ENCODE assay signal across 22 cellular contexts in the genomic region with DNA sequence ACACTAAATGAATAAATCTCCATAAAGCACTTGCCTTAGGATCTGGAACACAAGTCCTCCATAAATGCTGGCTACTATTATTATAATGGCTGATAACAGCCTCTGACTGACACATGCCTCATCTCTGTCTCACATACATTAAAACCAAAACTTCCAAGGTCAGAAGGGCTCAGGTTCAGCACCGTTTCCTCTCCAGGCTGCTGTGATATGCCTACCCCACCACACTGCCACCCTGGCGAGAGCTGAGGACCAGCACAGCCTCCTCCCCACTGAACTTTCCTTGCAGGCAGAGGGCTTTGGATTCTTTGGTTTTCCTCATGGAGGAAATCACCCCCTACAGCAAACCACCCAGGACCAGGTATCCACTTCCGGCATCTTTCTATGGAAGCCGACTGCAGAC.
DNase-seq lines count a peak whose midpoint lies in the region; ATAC-seq and TF ChIP-seq lines count a peak whose summit lies in the region.
"Had no signal": no experiment of that assay in that cellular context is flagged by ENCODE, and none has a peak within 500 bp of the region (broad histone marks: within the 10 kb centered on the region; RNA-seq: fewer than 3 reads in every experiment).

No MANE protein-coding gene starts in this region.

- no peak overlapping the region for H3K18ac ChIP-seq in trophoblast cell (ENCODE audit: low read length)

- no peaks in the 10 kb centered on the region for H3K27me3 ChIP-seq in HCT116 (ENCODE audit: insufficient read depth, low read length)
- no peaks in the 10 kb centered on the region for H3K27me3 ChIP-seq in trophoblast cell (ENCODE audit: insufficient read depth, low read length)
- no peaks in the 10 kb centered on the region for H3K27me3 ChIP-seq in stomach
- H3K27me3 ChIP-seq: Peyer's patch, tibial nerve had no signal

- intact Hi-C loops in HCT116 (cut with micrococcal nuclease): no loop called here
- intact Hi-C loops in activated T-helper 2 cell treated with anti-CD3 and anti-CD28 coated beads, Interferon-gamma antibody, Interleukin-2, Interleukin-4, amounts not matched to agents 10 μg/mL and 5 μg/mL and 100 μg/mL, durations not matched to agents 14 hours and 24 hours and 36 hours (cut with micrococcal nuclease): loop anchor here (2.0 to 10.0 kb wide), 9 partner anchors 22 to 900 kb away; partner anchors contain the start of genes CAPRIN1 and NAT10
- intact Hi-C loops in stomach (cut with DNase I; ENCODE audit: low total_unique reads): no loop called here

- TF ChIP-seq CTCF in HCT116 (IDR thresholded peaks at IDR 0.05 in 2 of 3, conservative IDR thresholded peaks at IDR 0.05 in 1 of 3; ENCODE audit: borderline replicate concordance in 1 of 3, insufficient read depth in 1 of 3, low read depth in 2 of 3, low read length in 2 of 3) (no peak), stomach (IDR thresholded peaks at IDR 0.05) (no peak)

- peak overlapping the region; percentile 5 for H3K4me2 ChIP-seq in HCT116 (ENCODE audit: low read length)
- no peak overlapping the region for H3K4me2 ChIP-seq in trophoblast cell (ENCODE audit: low read length)

- H3K4ac ChIP-seq in trophoblast cell (ENCODE audit: low read depth, low read length): no peak overlapping the region

- H3K9me3 Mint-ChIP-seq in activated T-cell treated with anti-CD3 and anti-CD28 coated beads, Interleukin-2, amount 50 U/mL, for 24 hours: no peaks in the 10 kb centered on the region
- no peaks in the 10 kb centered on the region for H3K9me3 Mint-ChIP-seq in activated T-helper 2 cell treated with anti-CD3 and anti-CD28 coated beads, Interferon-gamma antibody, Interleukin-2, Interleukin-4, amounts not matched to agents 10 μg/mL and 5 μg/mL and 100 μg/mL, durations not matched to agents 14 hours and 24 hours and 36 hours

- H3K4me3 Mint-ChIP-seq in activated T-cell treated with anti-CD3 and anti-CD28 coated beads, Interleukin-2, amount 50 U/mL, for 24 hours: peak overlapping the region; percentile 48
- H3K4me3 Mint-ChIP-seq in activated T-helper 2 cell treated with anti-CD3 and anti-CD28 coated beads, Interferon-gamma antibody, Interleukin-2, Interleukin-4, amounts not matched to agents 10 μg/mL and 5 μg/mL and 100 μg/mL, durations not matched to agents 14 hours and 24 hours and 36 hours (ENCODE audit: low read depth): peak overlapping the region; percentile 47
- H3K4me3 Mint-ChIP-seq: naive B cell had no signal

- no peak for TF ChIP-seq EP300 in stomach (IDR thresholded peaks at IDR 0.05)

- no peak overlapping the region for H4K12ac ChIP-seq in trophoblast cell (ENCODE audit: low read depth, low read length)

- POLR2A ChIA-PET in HCT116 (lab: Charles Lee): no interaction called here

- peaks cover 91% of the 10 kb centered on the region for H3K4me1 Mint-ChIP-seq in activated T-cell treated with anti-CD3 and anti-CD28 coated beads, Interleukin-2, amount 50 U/mL, for 24 hours (ENCODE audit: low read depth)
- peaks cover 87% of the 10 kb centered on the region for H3K4me1 Mint-ChIP-seq in activated T-helper 2 cell treated with anti-CD3 and anti-CD28 coated beads, Interferon-gamma antibody, Interleukin-2, Interleukin-4, amounts not matched to agents 10 μg/mL and 5 μg/mL and 100 μg/mL, durations not matched to agents 14 hours and 24 hours and 36 hours (ENCODE audit: low read depth)

- H3K36me3 ChIP-seq in HCT116 (ENCODE audit: control insufficient read depth in 1 of 2, insufficient read depth in 2 of 2, low read length in 2 of 2) (no peaks in the 10 kb centered on the region), trophoblast cell (ENCODE audit: control insufficient read depth in 1 of 2, insufficient read depth in 2 of 2, low read length in 2 of 2) (no peaks in the 10 kb centered on the region), stomach (no peaks in the 10 kb centered on the region)
- H3K36me3 ChIP-seq: Peyer's patch, tibial nerve had no signal

- H3K36me3 Mint-ChIP-seq in activated T-cell treated with anti-CD3 and anti-CD28 coated beads, Interleukin-2, amount 50 U/mL, for 24 hours (ENCODE audit: low read depth): no peaks in the 10 kb centered on the region
- H3K36me3 Mint-ChIP-seq in activated T-helper 2 cell treated with anti-CD3 and anti-CD28 coated beads, Interferon-gamma antibody, Interleukin-2, Interleukin-4, amounts not matched to agents 10 μg/mL and 5 μg/mL and 100 μg/mL, durations not matched to agents 14 hours and 24 hours and 36 hours (ENCODE audit: low read depth): peaks cover 15% of the 10 kb centered on the region
- H3K36me3 Mint-ChIP-seq: naive B cell had no signal

- H4K20me1 ChIP-seq in HCT116 (ENCODE audit: insufficient read depth): no peaks in the 10 kb centered on the region

- H2AFZ ChIP-seq in HCT116 (ENCODE audit: low read depth, low read length, poor library complexity, severe bottlenecking): no peak overlapping the region
- H2AFZ ChIP-seq in trophoblast cell (ENCODE audit: insufficient read depth, low read length, poor library complexity): no peak overlapping the region

- peaks cover 59 to 77% of the 10 kb centered on the region in 2 experiments for H3K4me1 ChIP-seq in HCT116 (ENCODE audit: control insufficient read depth in 1 of 2, insufficient read depth in 2 of 2, low read length in 2 of 2)
- peaks cover 13 to 19% of the 10 kb centered on the region in 2 experiments for H3K4me1 ChIP-seq in trophoblast cell (ENCODE audit: control insufficient read depth in 1 of 2, insufficient read depth in 2 of 2, low read length in 2 of 2)
- H3K4me1 ChIP-seq in stomach: peaks cover 16 to 45% (median 29%) of the 10 kb centered on the region in 4 donors

- RAD21 ChIA-PET in HCT116 (lab: Charles Lee; ENCODE audit: low non-redundant PET in 1 of 2, low total read pairs in 2 of 2, uncharacterized antibody in 2 of 2, unreplicated experiment in 2 of 2): no interaction called here

- no CpG with 5 or more reads among the region's 4 CpGs for WGBS in trophoblast cell (ENCODE audit: extremely low coverage, insufficient coverage, insufficient read length)
- 83 to 96% (median 94%) methylated on average over 4 of the region's 4 CpGs for WGBS in stomach, 5 donors

- no peak overlapping the region for H2BK5ac ChIP-seq in trophoblast cell (ENCODE audit: low read depth, low read length, poor library complexity)

- no peak overlapping the region for H3K4me3 ChIP-seq in HCT116 (replicated peaks in 1 of 2; ENCODE audit: low read depth in 1 of 2, low read length in 2 of 2)
- H3K4me3 ChIP-seq in trophoblast cell (ENCODE audit: low read depth, low read length): no peak overlapping the region
- H3K4me3 ChIP-seq in stomach: no peak overlapping the region
- H3K4me3 ChIP-seq: lung, Peyer's patch, SK-N-MC, tibial nerve had no signal

- no TSS peak for BruUV-seq in HCT116 (replicated peaks; lab: Mats Ljungman, UMichigan)

- no peak overlapping the region for H4K91ac ChIP-seq in trophoblast cell (ENCODE audit: low read depth, low read length)

- TF ChIP-seq RAD21 in HCT116 (IDR thresholded peaks at IDR 0.05; ENCODE audit: low read depth): no peak

- ATAC-seq in HCT116 (no peak), GM19463 (IDR thresholded peaks at IDR 0.05; ENCODE audit: unreplicated experiment) (no peak)

- peaks cover 9% of the 10 kb centered on the region for H3K79me1 ChIP-seq in trophoblast cell (ENCODE audit: low read length)

- CTCF ChIA-PET in HCT116 (lab: Charles Lee): no interaction called here

- H3K9me3 ChIP-seq in HCT116 (ENCODE audit: control insufficient read depth in 1 of 2, insufficient read depth in 1 of 2, low read depth in 1 of 2, low read length in 2 of 2) (no peaks in the 10 kb centered on the region), trophoblast cell (ENCODE audit: insufficient read depth, low read depth, low read length) (no peaks in the 10 kb centered on the region), stomach (no peaks in the 10 kb centered on the region)
- H3K9me3 ChIP-seq: Peyer's patch, tibial nerve had no signal

- H3K27ac ChIP-seq in HCT116 (ENCODE audit: low read depth, low read length) (no peak overlapping the region), trophoblast cell (ENCODE audit: low read depth, low read length) (no peak overlapping the region), stomach (no peak overlapping the region)
- H3K27ac ChIP-seq: C4-2B, SK-N-MC had no signal

- H4K8ac ChIP-seq in trophoblast cell (ENCODE audit: low read depth, low read length): no peak overlapping the region

- no peak overlapping the region for H2AK5ac ChIP-seq in trophoblast cell (ENCODE audit: low read length)

- H3K27ac Mint-ChIP-seq in activated T-cell treated with anti-CD3 and anti-CD28 coated beads, Interleukin-2, amount 50 U/mL, for 24 hours: peak overlapping the region; percentile 83
- peak overlapping the region; percentile 83 for H3K27ac Mint-ChIP-seq in activated T-helper 2 cell treated with anti-CD3 and anti-CD28 coated beads, Interferon-gamma antibody, Interleukin-2, Interleukin-4, amounts not matched to agents 10 μg/mL and 5 μg/mL and 100 μg/mL, durations not matched to agents 14 hours and 24 hours and 36 hours
- H3K27ac Mint-ChIP-seq: naive B cell had no signal

- no peak for TF ChIP-seq POLR2A in HCT116 (IDR thresholded peaks at IDR 0.05; ENCODE audit: borderline replicate concordance, extremely low read depth, insufficient read depth, insufficient read length)
- TF ChIP-seq POLR2A in stomach (IDR thresholded peaks at IDR 0.05): no peak

- no peaks in the 10 kb centered on the region for H3K79me2 ChIP-seq in HCT116 (ENCODE audit: insufficient read depth, low read length)
- H3K79me2 ChIP-seq in trophoblast cell (ENCODE audit: control insufficient read depth, insufficient read depth, low read length, poor library complexity): peaks cover 2% of the 10 kb centered on the region

- H3K23ac ChIP-seq in trophoblast cell (ENCODE audit: low read length): no peak overlapping the region

- no peaks in the 10 kb centered on the region for H3K9me2 ChIP-seq in HCT116 (ENCODE audit: insufficient read depth)

- no peak for DNase-seq in activated T-cell treated with anti-CD3 and anti-CD28 coated beads, Interleukin-2, amount 50 U/mL, for 24 hours
- no peak for DNase-seq in activated T-cell treated with anti-CD3 and anti-CD28 coated beads, Interleukin-2, amount 50 U/mL, for 1 hour
- DNase-seq in HCT116 (ENCODE audit: low read depth, low spot score): no peak
- no peak for DNase-seq in activated T-helper 2 cell treated with anti-CD3 and anti-CD28 coated beads, Interferon-gamma antibody, Interleukin-2, Interleukin-4, amounts not matched to agents 10 μg/mL and 5 μg/mL and 100 μg/mL, durations not matched to agents 14 hours and 24 hours and 36 hours (ENCODE audit: low spot score)
- DNase-seq in stimulated activated CD8-positive, alpha-beta memory T cell treated with anti-CD3 and anti-CD28 coated beads, Interleukin-4, amount 100 ng/mL, for 48 hours: peak; percentile 46
- DNase-seq in trophoblast cell: no peak
- DNase-seq in stomach: no peak
- DNase-seq: ACHN; activated effector memory CD4-positive, alpha-beta T cell treated with Interleukin-2 at 50 U/mL for 16 hours; cortex of kidney; DMS153; naive B cell; NCI-H1417 treated with DMSO at 0.1 percent for 48 hours; NCI-H2171 treated with DMSO at 0.1 percent for 48 hours; Peyer's patch; posterior cingulate gyrus; stimulated activated CD4-positive, alpha-beta T cell treated with anti-CD3 and anti-CD28 coated beads, Interleukin-4, amount 100 ng/mL, for 24 hours had no signal

- H3K9ac ChIP-seq in HCT116 (ENCODE audit: low read length) (no peak overlapping the region), trophoblast cell (ENCODE audit: low read length) (no peak overlapping the region)

- no peak overlapping the region for H2BK120ac ChIP-seq in trophoblast cell (ENCODE audit: insufficient read depth, low read length, poor library complexity)

- H3K14ac ChIP-seq in trophoblast cell (ENCODE audit: low read length): no peak overlapping the region

- peaks cover 6% of the 10 kb centered on the region for H3K27me3 Mint-ChIP-seq in activated T-cell treated with anti-CD3 and anti-CD28 coated beads, Interleukin-2, amount 50 U/mL, for 24 hours
- no peaks in the 10 kb centered on the region for H3K27me3 Mint-ChIP-seq in activated T-helper 2 cell treated with anti-CD3 and anti-CD28 coated beads, Interferon-gamma antibody, Interleukin-2, Interleukin-4, amounts not matched to agents 10 μg/mL and 5 μg/mL and 100 μg/mL, durations not matched to agents 14 hours and 24 hours and 36 hours (ENCODE audit: low read depth)

- no peak overlapping the region for H2BK12ac ChIP-seq in trophoblast cell (ENCODE audit: low read length)
